In the genomic region with DNA sequence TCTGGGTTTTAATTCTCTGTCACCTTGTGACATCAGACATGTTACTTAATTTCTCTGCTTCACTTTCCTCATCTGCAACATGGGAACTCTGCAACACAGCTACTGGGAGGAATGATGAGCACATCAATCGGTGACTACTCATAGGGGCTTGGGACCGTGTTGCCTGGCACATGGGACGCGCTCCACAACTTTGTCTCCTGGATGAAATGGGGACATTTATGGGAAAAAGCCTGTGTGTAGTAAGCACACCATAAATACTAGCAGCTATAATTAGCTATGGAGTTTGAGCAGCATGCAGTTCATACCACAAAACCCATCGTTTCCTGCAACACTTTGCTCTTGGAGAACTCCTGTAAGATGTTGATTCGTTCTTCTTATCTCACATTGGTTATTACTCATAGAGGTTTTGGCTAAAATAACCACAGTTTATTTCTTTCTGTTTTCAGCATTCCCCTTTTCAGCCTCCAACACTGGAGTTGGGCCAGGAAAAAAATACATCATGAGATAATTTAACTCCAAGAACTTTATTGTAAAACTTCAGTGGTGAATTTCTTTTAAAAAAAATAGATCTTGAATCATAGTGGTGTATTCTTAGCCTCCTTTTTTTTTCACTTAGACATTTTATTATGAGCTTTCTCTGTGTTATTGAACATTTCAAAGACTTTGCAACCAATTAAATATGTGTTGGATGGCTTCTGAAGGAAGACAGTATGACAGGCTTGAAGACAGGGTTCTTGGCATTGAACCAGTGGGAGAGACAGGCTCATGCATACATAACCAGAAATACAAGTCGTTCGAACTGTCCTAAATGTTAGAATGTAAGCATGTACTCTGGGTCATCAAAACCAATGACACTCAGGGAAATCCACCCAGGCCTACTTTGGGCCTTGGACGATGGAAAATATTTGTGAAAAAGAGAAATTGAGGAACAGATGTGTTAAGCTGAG, we compare ENCODE assay signal across 8 cellular contexts.
A peak's percentile ranks its signal among the peaks of the same experiment; 100 is the strongest.
DNase-seq lines count a peak whose midpoint lies in the region; ATAC-seq, FAIRE-seq and TF ChIP-seq lines count a peak whose summit lies in the region.

No MANE protein-coding gene starts in this region.

- CTCF ChIA-PET in HepG2 (lab: Yijun Ruan, JAX; ENCODE audit: low intra/inter-chr PET ratio, low total read pairs) = no interaction called here

- TF ChIP-seq CTCF in liver (IDR thresholded peaks at IDR 0.05; ENCODE audit: low read depth, low read length, missing input control) (no peak), HepG2 (CRISPR knock-in tag; IDR thresholded peaks at IDR 0.05) (no peak), coronary artery (IDR thresholded peaks at IDR 0.05) (no peak), gastrocnemius medialis (IDR thresholded peaks at IDR 0.05 in 4 of 5, conservative IDR thresholded peaks at IDR 0.05 in 1 of 5) (no peak)

- 72% methylated on average over 9 of the region's 9 CpGs for WGBS in liver
- 94% methylated on average over 9 of the region's 9 CpGs for WGBS in HepG2 (ENCODE audit: low lambda C conversion rate)

- H3K9me3 ChIP-seq in liver (ENCODE audit: control insufficient read depth in 4 of 4, low read length in 3 of 4) (no peaks in the 10 kb centered on the region), HepG2 (ENCODE audit: low read length) (no peaks in the 10 kb centered on the region), gastrocnemius medialis (no peaks in the 10 kb centered on the region)

- no peak overlapping the region for H3K9ac ChIP-seq in liver (ENCODE audit: low read depth in 1 of 2, low read length in 2 of 2)
- H3K9ac ChIP-seq in HepG2 (ENCODE audit: insufficient read depth, low read depth, low read length) = no peak overlapping the region

- H3K36me3 ChIP-seq in liver (ENCODE audit: control insufficient read depth in 4 of 4, insufficient read depth in 3 of 4, low read depth in 1 of 4, low read length in 3 of 4) (peaks cover 0 to 8% (median 5%) of the 10 kb centered on the region in 4 donors), HepG2 (replicated peaks in 1 of 2; ENCODE audit: control insufficient read depth in 1 of 2, insufficient read depth in 2 of 2, low read length in 2 of 2) (peaks cover 3 to 6% of the 10 kb centered on the region in 2 experiments; a peak in 1 of 5 replicates), gastrocnemius medialis (no peaks in the 10 kb centered on the region)

- BruUV-seq in HepG2 (replicated peaks; lab: Mats Ljungman, UMichigan) = no TSS peak

- ATAC-seq in HepG2 (no peak), gastrocnemius medialis (no peak), HG02642 (IDR thresholded peaks at IDR 0.05; ENCODE audit: poor library complexity, unreplicated experiment) (no peak)

- no peaks in the 10 kb centered on the region for H4K20me1 ChIP-seq in HepG2 (ENCODE audit: insufficient read depth, low read length)

- intact Hi-C loops in HepG2 (cut with micrococcal nuclease; ENCODE audit: unreplicated experiment) (no loop called here), gastrocnemius medialis (cut with DNase I; ENCODE audit: low total_unique reads) (no loop called here)

- no peak overlapping the region for H3K4me3 ChIP-seq in liver (ENCODE audit: low read depth in 1 of 3, low read length in 3 of 3)
- no peak overlapping the region for H3K4me3 ChIP-seq in HepG2 (replicated peaks in 1 of 3; ENCODE audit: insufficient read depth in 1 of 3, low read depth in 2 of 3, low read length in 3 of 3)
- H3K4me3 ChIP-seq in coronary artery = no peak overlapping the region
- H3K4me3 ChIP-seq in gastrocnemius medialis = no peak overlapping the region

- DNase-seq in HepG2 (ENCODE audit: low spot score) (no peak), RCC 7860 (ENCODE audit: low spot score) (peak; percentile 72), coronary artery (ENCODE audit: low spot score) (peak; percentile 87), non-pigmented ciliary epithelial cell (ENCODE audit: low read depth) (peak; percentile 95), gastrocnemius medialis (no peak), SHP77 treated with DMSO at 0.1 percent for 48 hours (lab: John Stamatoyannopoulos, UW) (no peak)

- no peaks in the 10 kb centered on the region for H3K79me2 ChIP-seq in HepG2 (ENCODE audit: insufficient read depth, low read length)

- TF ChIP-seq EP300 in HepG2 (IDR thresholded peaks at IDR 0.05; ENCODE audit: low read depth in 2 of 2, low read length in 2 of 2) (no peak), HepG2 (CRISPR knock-in tag; IDR thresholded peaks at IDR 0.05; ENCODE audit: borderline replicate concordance) (no peak)

- TF ChIP-seq POLR2A in HepG2 (IDR thresholded peaks at IDR 0.05; ENCODE audit: insufficient read depth in 1 of 2, low read depth in 2 of 2, low read length in 2 of 2) (no peak), gastrocnemius medialis (IDR thresholded peaks at IDR 0.05) (no peak)

- POLR2A ChIA-PET in HepG2 (lab: Yijun Ruan, JAX) = no interaction called here

- H3K27me3 ChIP-seq in liver (ENCODE audit: control insufficient read depth in 4 of 4, insufficient read depth in 4 of 4, low read length in 3 of 4) = no peaks in the 10 kb centered on the region
- H3K27me3 ChIP-seq in HepG2 (ENCODE audit: control insufficient read depth in 1 of 2, insufficient read depth in 2 of 2, low read length in 2 of 2) = no peaks in the 10 kb centered on the region
- H3K27me3 ChIP-seq in gastrocnemius medialis = no peaks in the 10 kb centered on the region

- TF ChIP-seq RAD21 in liver (IDR thresholded peaks at IDR 0.05) (no peak), HepG2 (CRISPR knock-in tag; IDR thresholded peaks at IDR 0.05) (no peak)

- in situ Hi-C loops in HepG2 (cut with HindIII; ENCODE audit: extremely low pct_ligation_motif_present, low pct_unique_long_range_greater_than_20kb) = no loop called here
- in situ Hi-C loops in gastrocnemius medialis (cut with MboI; ENCODE audit: low sequenced_read_pairs in 4 of 4) = no loop called here

- H2AFZ ChIP-seq in HepG2 (ENCODE audit: low read length) = no peak overlapping the region

- no peaks in the 10 kb centered on the region for H3K4me1 ChIP-seq in liver (ENCODE audit: control insufficient read depth in 4 of 4, insufficient read depth in 4 of 4, low read length in 3 of 4)
- H3K4me1 ChIP-seq in HepG2 (ENCODE audit: insufficient read depth, low read length) = no peaks in the 10 kb centered on the region
- no peaks in the 10 kb centered on the region for H3K4me1 ChIP-seq in gastrocnemius medialis

- FAIRE-seq in HepG2 (lab: Jason Lieb, UNC) (no peak), RCC 7860 (lab: Jason Lieb, UNC) (peak; percentile 83)

- no peak overlapping the region for H3K4me2 ChIP-seq in HepG2 (ENCODE audit: low read depth, low read length)

- peak overlapping the region; percentile 40 to 58 for H3K27ac ChIP-seq in liver (ENCODE audit: low read depth in 1 of 2, low read length in 2 of 2)
- H3K27ac ChIP-seq in HepG2 (ENCODE audit: extremely low read length, insufficient read depth, low read length) = no peak overlapping the region
- H3K27ac ChIP-seq in coronary artery = peak overlapping the region; percentile 87 to 91
- no peak overlapping the region for H3K27ac ChIP-seq in gastrocnemius medialis

TF ChIP-seq in liver, 16 proteins besides CTCF, POLR2A, EP300 and RAD21 (continues in another document):
- TF ChIP-seq, protein P1, sequence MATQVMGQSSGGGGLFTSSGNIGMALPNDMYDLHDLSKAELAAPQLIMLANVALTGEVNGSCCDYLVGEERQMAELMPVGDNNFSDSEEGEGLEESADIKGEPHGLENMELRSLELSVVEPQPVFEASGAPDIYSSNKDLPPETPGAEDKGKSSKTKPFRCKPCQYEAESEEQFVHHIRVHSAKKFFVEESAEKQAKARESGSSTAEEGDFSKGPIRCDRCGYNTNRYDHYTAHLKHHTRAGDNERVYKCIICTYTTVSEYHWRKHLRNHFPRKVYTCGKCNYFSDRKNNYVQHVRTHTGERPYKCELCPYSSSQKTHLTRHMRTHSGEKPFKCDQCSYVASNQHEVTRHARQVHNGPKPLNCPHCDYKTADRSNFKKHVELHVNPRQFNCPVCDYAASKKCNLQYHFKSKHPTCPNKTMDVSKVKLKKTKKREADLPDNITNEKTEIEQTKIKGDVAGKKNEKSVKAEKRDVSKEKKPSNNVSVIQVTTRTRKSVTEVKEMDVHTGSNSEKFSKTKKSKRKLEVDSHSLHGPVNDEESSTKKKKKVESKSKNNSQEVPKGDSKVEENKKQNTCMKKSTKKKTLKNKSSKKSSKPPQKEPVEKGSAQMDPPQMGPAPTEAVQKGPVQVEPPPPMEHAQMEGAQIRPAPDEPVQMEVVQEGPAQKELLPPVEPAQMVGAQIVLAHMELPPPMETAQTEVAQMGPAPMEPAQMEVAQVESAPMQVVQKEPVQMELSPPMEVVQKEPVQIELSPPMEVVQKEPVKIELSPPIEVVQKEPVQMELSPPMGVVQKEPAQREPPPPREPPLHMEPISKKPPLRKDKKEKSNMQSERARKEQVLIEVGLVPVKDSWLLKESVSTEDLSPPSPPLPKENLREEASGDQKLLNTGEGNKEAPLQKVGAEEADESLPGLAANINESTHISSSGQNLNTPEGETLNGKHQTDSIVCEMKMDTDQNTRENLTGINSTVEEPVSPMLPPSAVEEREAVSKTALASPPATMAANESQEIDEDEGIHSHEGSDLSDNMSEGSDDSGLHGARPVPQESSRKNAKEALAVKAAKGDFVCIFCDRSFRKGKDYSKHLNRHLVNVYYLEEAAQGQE (IDR thresholded peaks at IDR 0.05) = no peak
- TF ChIP-seq HNF4A (conservative IDR thresholded peaks at IDR 0.05) = no peak

TF ChIP-seq in HepG2, 621 proteins besides CTCF, POLR2A, EP300 and RAD21 (continues in another document):
- TF ChIP-seq LBX2 (CRISPR knock-in tag; IDR thresholded peaks at IDR 0.05; ENCODE audit: borderline replicate concordance) (no peak), SMARCE1 (IDR thresholded peaks at IDR 0.05; ENCODE audit: borderline replicate concordance) (no peak)
- TF ChIP-seq, protein P2, sequence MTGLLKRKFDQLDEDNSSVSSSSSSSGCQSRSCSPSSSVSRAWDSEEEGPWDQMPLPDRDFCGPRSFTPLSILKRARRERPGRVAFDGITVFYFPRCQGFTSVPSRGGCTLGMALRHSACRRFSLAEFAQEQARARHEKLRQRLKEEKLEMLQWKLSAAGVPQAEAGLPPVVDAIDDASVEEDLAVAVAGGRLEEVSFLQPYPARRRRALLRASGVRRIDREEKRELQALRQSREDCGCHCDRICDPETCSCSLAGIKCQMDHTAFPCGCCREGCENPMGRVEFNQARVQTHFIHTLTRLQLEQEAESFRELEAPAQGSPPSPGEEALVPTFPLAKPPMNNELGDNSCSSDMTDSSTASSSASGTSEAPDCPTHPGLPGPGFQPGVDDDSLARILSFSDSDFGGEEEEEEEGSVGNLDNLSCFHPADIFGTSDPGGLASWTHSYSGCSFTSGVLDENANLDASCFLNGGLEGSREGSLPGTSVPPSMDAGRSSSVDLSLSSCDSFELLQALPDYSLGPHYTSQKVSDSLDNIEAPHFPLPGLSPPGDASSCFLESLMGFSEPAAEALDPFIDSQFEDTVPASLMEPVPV (CRISPR knock-in tag; IDR thresholded peaks at IDR 0.05) = no peak
- TF ChIP-seq, protein P3, sequence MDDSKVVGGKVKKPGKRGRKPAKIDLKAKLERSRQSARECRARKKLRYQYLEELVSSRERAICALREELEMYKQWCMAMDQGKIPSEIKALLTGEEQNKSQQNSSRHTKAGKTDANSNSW (CRISPR knock-in tag; IDR thresholded peaks at IDR 0.05; ENCODE audit: borderline replicate concordance) = no peak

Comparison
In these comparisons a context has a peak if more than half of its experiments do, and no peak if none do; other contexts are left out.
1. H3K27ac ChIP-seq: peak in liver (2 of 2) and coronary artery (2 of 2); none in HepG2 (single experiment) and gastrocnemius medialis (0 of 4).
2. DNase-seq: peak in RCC 7860 (single experiment), coronary artery (single experiment) and non-pigmented ciliary epithelial cell (single experiment); none in HepG2 (single experiment), gastrocnemius medialis (0 of 2) and SHP77 treated with DMSO at 0.1 percent for 48 hours (single experiment).